ENCODE assay signal across 9 cellular contexts in the genomic region with DNA sequence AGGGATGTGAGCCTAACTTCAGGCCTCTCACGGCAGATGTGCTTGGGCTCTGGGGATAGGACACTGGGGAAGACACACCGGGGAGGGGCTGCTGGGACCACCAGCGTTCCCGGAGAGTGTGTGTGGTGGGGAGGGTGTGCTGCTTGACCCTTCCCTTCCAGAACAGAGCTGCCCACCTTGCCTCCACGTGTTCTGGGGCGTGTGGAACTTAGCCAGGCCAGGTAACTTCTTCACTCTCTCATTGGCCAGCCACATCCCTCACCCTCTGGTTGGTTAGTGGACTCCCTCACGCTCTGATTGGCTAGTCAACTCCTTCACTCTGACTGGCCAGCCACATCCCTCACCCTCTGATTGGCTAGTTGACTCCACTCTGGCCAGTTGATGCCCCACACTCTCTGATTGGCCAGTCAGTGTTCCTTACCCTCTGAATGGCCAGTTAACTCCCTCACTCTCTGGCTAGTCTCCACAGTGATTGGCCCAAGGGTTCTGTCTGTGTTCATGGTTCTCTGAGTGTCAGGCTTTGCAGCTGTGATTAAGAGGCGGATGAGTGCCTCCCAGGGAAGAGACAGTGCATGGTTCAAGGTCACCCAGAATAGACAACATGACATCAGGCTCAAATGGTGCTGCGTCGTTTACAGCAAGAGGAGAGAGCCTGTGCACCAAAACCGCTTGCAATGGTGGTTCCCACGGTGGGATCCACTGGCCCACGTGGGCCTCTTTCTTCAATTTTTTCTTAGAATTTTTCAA. TPM values are rescaled to one million over a fixed set of nuclear protein-coding genes. Genes with fewer than 3 reads are reported as not detected.
DNase-seq lines count a peak whose midpoint lies in the region; ATAC-seq, FAIRE-seq and TF ChIP-seq lines count a peak whose summit lies in the region.
"Had no signal": no experiment of that assay in that cellular context is flagged by ENCODE, and none has a peak within 500 bp of the region (broad histone marks: within the 10 kb centered on the region; RNA-seq: fewer than 3 reads in every experiment).

No MANE protein-coding gene starts in this region.

- H3K4me2 ChIP-seq in Loucy (ENCODE audit: low read depth, low read length, poor library complexity, severe bottlenecking) = peak overlapping the region; percentile 19
- no peak overlapping the region for H3K4me2 ChIP-seq in K562 (ENCODE audit: insufficient read depth, low read length)

- H3K9me3 ChIP-seq in Loucy (ENCODE audit: insufficient read depth, low read depth, low read length) = no peaks in the 10 kb centered on the region
- H3K9me3 ChIP-seq in K562 (replicated peaks; ENCODE audit: control insufficient read depth, insufficient read depth, low read depth, low read length) = no peaks in the 10 kb centered on the region
- H3K9me3 ChIP-seq: psoas muscle had no signal

- peak; percentile 97 for ATAC-seq in K562
- no peak for ATAC-seq in HG02798 (IDR thresholded peaks at IDR 0.05; ENCODE audit: poor library complexity, unreplicated experiment)
- no peak for ATAC-seq in HG02884 (IDR thresholded peaks at IDR 0.05; ENCODE audit: unreplicated experiment)

- peak; percentile 99 for FAIRE-seq in K562 (lab: Jason Lieb, UNC)

- no peak for TF ChIP-seq POLR2A in K562 (conservative IDR thresholded peaks at IDR 0.05)

- no peaks in the 10 kb centered on the region for H3K27me3 Mint-ChIP-seq in activated T-cell treated with anti-CD3 and anti-CD28 coated beads, Interleukin-2, amount 50 U/mL, for 24 hours

- TF ChIP-seq RAD21 in K562 (CRISPR knock-in tag; conservative IDR thresholded peaks at IDR 0.05 in 1 of 2, IDR thresholded peaks at IDR 0.05 in 1 of 2) = no peak

- no peak overlapping the region for H3K27ac Mint-ChIP-seq in activated T-cell treated with anti-CD3 and anti-CD28 coated beads, Interleukin-2, amount 50 U/mL, for 24 hours

- H3K4me1 ChIP-seq in Loucy (ENCODE audit: insufficient read depth, low read length, poor library complexity, severe bottlenecking) = peaks cover 15% of the 10 kb centered on the region
- H3K4me1 ChIP-seq in K562 (replicated peaks in 1 of 2; ENCODE audit: control insufficient read depth in 2 of 2, insufficient read depth in 2 of 2, low read length in 2 of 2) = peaks cover 19 to 42% of the 10 kb centered on the region in 2 experiments; a peak in 4 of 5 replicates
- H3K4me1 ChIP-seq: psoas muscle had no signal

- POLR2A ChIA-PET in K562 (lab: Yijun Ruan, JAX) = interaction anchor here (0.5 to 0.8 kb wide), 4 partner anchors 17 to 125 kb away, joined by 3 read pairs; no protein-coding TSS in a partner anchor

- CTCF ChIA-PET in K562 (lab: Yijun Ruan, JAX; ENCODE audit: low intra/inter-chr PET ratio) = no interaction called here

- no peaks in the 10 kb centered on the region for H3K9me2 ChIP-seq in Loucy (replicated peaks; ENCODE audit: low read depth, low read length)

- no peak overlapping the region for H3K27ac ChIP-seq in K562 (ENCODE audit: extremely low read depth, low read depth, low read length)
- H3K27ac ChIP-seq: psoas muscle had no signal

- H3F3A ChIP-seq in Loucy (ENCODE audit: low read depth) = no peaks in the 10 kb centered on the region

- no TSS peak for BruUV-seq in K562 (replicated peaks; lab: Mats Ljungman, UMichigan)

- peaks cover 6% of the 10 kb centered on the region for H3K9me1 ChIP-seq in K562 (ENCODE audit: control insufficient read depth, insufficient read depth, low read length)

- TF ChIP-seq EP300 in K562 (IDR thresholded peaks at IDR 0.05; ENCODE audit: low read length) = no peak

- in situ Hi-C loops in G401 (cut with HindIII; ENCODE audit: low sequenced_read_pairs) (no loop called here), K562 (cut with MboI) (no loop called here)

- H3K4me3 Mint-ChIP-seq in activated T-cell treated with anti-CD3 and anti-CD28 coated beads, Interleukin-2, amount 50 U/mL, for 24 hours = no peak overlapping the region

- H3K36me3 ChIP-seq in Loucy (ENCODE audit: insufficient read depth, low read length) (no peaks in the 10 kb centered on the region), K562 (ENCODE audit: control insufficient read depth, insufficient read depth, low read length) (no peaks in the 10 kb centered on the region)

- peak; percentile 57 for DNase-seq in G401 (ENCODE audit: low spot score)
- DNase-seq in K562 (ENCODE audit: extremely low read depth in 1 of 4, low spot score in 3 of 4) = peak; percentile 78 to 95 (median 90)
- peak; percentile 95 for DNase-seq in medulla oblongata (ENCODE audit: extremely low spot score)
- no peak for DNase-seq in activated T-cell treated with anti-CD3 and anti-CD28 coated beads, Interleukin-2, amount 50 U/mL, for 24 hours
- no peak for DNase-seq in NCI-H446 treated with DMSO at 0.1 percent for 48 hours (lab: John Stamatoyannopoulos, UW)
- DNase-seq: psoas muscle had no signal

- H4K20me1 ChIP-seq in Loucy (ENCODE audit: insufficient read depth, low read length, poor library complexity, severe bottlenecking) (no peaks in the 10 kb centered on the region), K562 (replicated peaks; ENCODE audit: control insufficient read depth, insufficient read depth, low read length) (no peaks in the 10 kb centered on the region)

- no peak overlapping the region for H3K4me3 ChIP-seq in Loucy (ENCODE audit: low read length, poor library complexity, severe bottlenecking)
- no peak overlapping the region for H3K4me3 ChIP-seq in K562
- H3K4me3 ChIP-seq: psoas muscle had no signal

- 64% methylated on average over 13 of the region's 13 CpGs for WGBS in K562 (ENCODE audit: insufficient coverage, low coverage, missing lambda C conversion rate)

- intact Hi-C loops in K562 (cut with micrococcal nuclease) = no loop called here

- H3K36me3 Mint-ChIP-seq in activated T-cell treated with anti-CD3 and anti-CD28 coated beads, Interleukin-2, amount 50 U/mL, for 24 hours (ENCODE audit: low read depth) = no peaks in the 10 kb centered on the region

- H2AFZ ChIP-seq in Loucy (ENCODE audit: low read length) = peak overlapping the region; percentile 35; the same call in 1 of the 2 replicates
- peak overlapping the region; percentile 67 for H2AFZ ChIP-seq in K562 (ENCODE audit: low read depth, low read length)

- no peaks in the 10 kb centered on the region for H3K9me3 Mint-ChIP-seq in activated T-cell treated with anti-CD3 and anti-CD28 coated beads, Interleukin-2, amount 50 U/mL, for 24 hours

- H3K9ac ChIP-seq in Loucy (ENCODE audit: low read depth, low read length, poor library complexity, severe bottlenecking) (no peak overlapping the region), K562 (ENCODE audit: insufficient read depth in 1 of 2, low read depth in 2 of 2, low read length in 2 of 2) (no peak overlapping the region)

- no peak for TF ChIP-seq CTCF in Loucy (conservative IDR thresholded peaks at IDR 0.05; ENCODE audit: low read length)
- TF ChIP-seq CTCF in K562 (IDR thresholded peaks at IDR 0.05 in 2 of 3, conservative IDR thresholded peaks at IDR 0.05 in 1 of 3; ENCODE audit: insufficient read depth in 2 of 3, low read depth in 1 of 3, low read length in 3 of 3) = no peak

- no peaks in the 10 kb centered on the region for H3K79me2 ChIP-seq in Loucy (ENCODE audit: insufficient read depth, low read length)
- H3K79me2 ChIP-seq in K562 (ENCODE audit: control insufficient read depth, insufficient read depth, low read length) = no peaks in the 10 kb centered on the region

- H3K4me1 Mint-ChIP-seq in activated T-cell treated with anti-CD3 and anti-CD28 coated beads, Interleukin-2, amount 50 U/mL, for 24 hours (ENCODE audit: low read depth) = peaks cover 3% of the 10 kb centered on the region

- H3K27me3 ChIP-seq in Loucy (ENCODE audit: insufficient read depth, low read length, poor library complexity, severe bottlenecking) (no peaks in the 10 kb centered on the region), K562 (ENCODE audit: control insufficient read depth in 2 of 2, insufficient read depth in 2 of 2, low read length in 2 of 2) (no peaks in the 10 kb centered on the region)

RNA-seq across cellular contexts. Expression of gene TMEM235, which starts 10.0 kb away (rescaled TPM):
- total RNA-seq in G401 (2014; rRNA removed; shearing (Covaris generic)) = not detected in 2 replicates
- not detected in 2 replicates for total RNA-seq in K562 (2011; cell fraction: chromatin; rRNA removed; ENCODE audit: low replicate concordance)
- total RNA-seq in K562 (2011; cell fraction: nucleolus; rRNA removed) = 0.17 TPM in 1 of 2 replicates, not detected in the other
- not detected in 2 replicates for total RNA-seq in K562 (2011; cell fraction: nucleoplasm; rRNA removed)
- total RNA-seq in K562 (2014; rRNA removed) = not detected in 2 replicates
- not detected in 2 replicates for total RNA-seq in K562 (2014; rRNA removed; fragmentation: Illumina TruSeq; extraction: Trizol)
- not detected in 2 replicates for total RNA-seq in K562 (2015; rRNA removed; fragmentation: Illumina TruSeq; extraction: Trizol)
- total RNA-seq in K562 (2021) = not detected in 2 replicates
- not detected in 2 replicates for polyA plus RNA-seq in K562 (2011; rRNA removed)
- polyA plus RNA-seq in K562 (2011; cell fraction: cytosol; rRNA removed) = not detected in 2 replicates
- polyA plus RNA-seq in K562 (2011; cell fraction: nucleus; rRNA removed) = not detected in 2 replicates
- polyA plus RNA-seq in K562 (2012) = not detected in 2 replicates
- polyA plus RNA-seq in K562 (2014; fragmentation: Illumina TruSeq; extraction: Trizol) = not detected in 2 replicates
- not detected for polyA plus RNA-seq in K562 (2014; fragmentation: Nextera tagmentation; extraction: Ambion mirVana)
- polyA plus RNA-seq in K562 (2014; rRNA removed) = not detected in 2 replicates
- polyA minus RNA-seq in K562 (2011; rRNA and poly(A)+ RNA removed) = not detected in 2 replicates
- polyA minus RNA-seq in K562 (2011; cell fraction: cytosol; rRNA and poly(A)+ RNA removed) = not detected in 2 replicates
- not detected in 2 replicates for polyA minus RNA-seq in K562 (2011; cell fraction: nucleus; rRNA and poly(A)+ RNA removed)
- total RNA-seq: psoas muscle had no signal
- polyA plus RNA-seq: psoas muscle had no signal

RNA-seq across cellular contexts. Expression of gene BIRC5, which starts 27.4 kb away (rescaled TPM):
- total RNA-seq in G401 (2014; rRNA removed; shearing (Covaris generic)) = 170 and 172 TPM in 2 replicates
- total RNA-seq in K562 (2011; cell fraction: chromatin; rRNA removed; ENCODE audit: low replicate concordance) = 88.6 and 104 TPM in 2 replicates
- 92.8 and 99.1 TPM in 2 replicates for total RNA-seq in K562 (2011; cell fraction: nucleolus; rRNA removed)
- 114 and 121 TPM in 2 replicates for total RNA-seq in K562 (2011; cell fraction: nucleoplasm; rRNA removed)
- 114 and 140 TPM in 2 replicates for total RNA-seq in K562 (2014; rRNA removed)
- total RNA-seq in K562 (2014; rRNA removed; fragmentation: Illumina TruSeq; extraction: Trizol) = 79.1 and 79.9 TPM in 2 replicates
- total RNA-seq in K562 (2015; rRNA removed; fragmentation: Illumina TruSeq; extraction: Trizol) = 101 and 106 TPM in 2 replicates
- total RNA-seq in K562 (2021) = 101 and 104 TPM in 2 replicates
- polyA plus RNA-seq in K562 (2011; rRNA removed) = 61.4 and 64.4 TPM in 2 replicates
- 55.7 and 67.4 TPM in 2 replicates for polyA plus RNA-seq in K562 (2011; cell fraction: cytosol; rRNA removed)
- 37.3 and 40.7 TPM in 2 replicates for polyA plus RNA-seq in K562 (2011; cell fraction: nucleus; rRNA removed)
- polyA plus RNA-seq in K562 (2012) = 67.7 and 78.4 TPM in 2 replicates
- 74.6 and 88.8 TPM in 2 replicates for polyA plus RNA-seq in K562 (2014; fragmentation: Illumina TruSeq; extraction: Trizol)
- 100 to 1,000 TPM in 1 of 2 experiments, 10 to 100 TPM in 1; 98.2 to 107 TPM for polyA plus RNA-seq in K562 (2014; fragmentation: Nextera tagmentation; extraction: Ambion mirVana)
- 127 and 155 TPM in 2 replicates for polyA plus RNA-seq in K562 (2014; rRNA removed)
- polyA minus RNA-seq in K562 (2011; rRNA and poly(A)+ RNA removed) = 83.8 and 87.5 TPM in 2 replicates
- 34.3 and 38.4 TPM in 2 replicates for polyA minus RNA-seq in K562 (2011; cell fraction: cytosol; rRNA and poly(A)+ RNA removed)
- 36.9 and 58.9 TPM in 2 replicates for polyA minus RNA-seq in K562 (2011; cell fraction: nucleus; rRNA and poly(A)+ RNA removed)

RNA-seq across cellular contexts. Expression of gene AFMID, which starts 54.3 kb away (rescaled TPM):
- 43.1 and 60.6 TPM in 2 replicates for total RNA-seq in G401 (2014; rRNA removed; shearing (Covaris generic))
- total RNA-seq in K562 (2011; cell fraction: chromatin; rRNA removed; ENCODE audit: low replicate concordance) = 125 and 253 TPM in 2 replicates
- total RNA-seq in K562 (2011; cell fraction: nucleolus; rRNA removed) = 134 and 153 TPM in 2 replicates
- 139 and 167 TPM in 2 replicates for total RNA-seq in K562 (2011; cell fraction: nucleoplasm; rRNA removed)
- 68.1 and 101 TPM in 2 replicates for total RNA-seq in K562 (2014; rRNA removed)
- 63.4 and 70.4 TPM in 2 replicates for total RNA-seq in K562 (2014; rRNA removed; fragmentation: Illumina TruSeq; extraction: Trizol)
- 61.8 and 62.1 TPM in 2 replicates for total RNA-seq in K562 (2015; rRNA removed; fragmentation: Illumina TruSeq; extraction: Trizol)
- total RNA-seq in K562 (2021) = 67.3 and 74.0 TPM in 2 replicates
- polyA plus RNA-seq in K562 (2011; rRNA removed) = 73.8 and 74.4 TPM in 2 replicates
- polyA plus RNA-seq in K562 (2011; cell fraction: cytosol; rRNA removed) = 85.6 and 94.0 TPM in 2 replicates
- polyA plus RNA-seq in K562 (2011; cell fraction: nucleus; rRNA removed) = 83.1 and 130 TPM in 2 replicates
- polyA plus RNA-seq in K562 (2012) = 61.5 and 73.9 TPM in 2 replicates
- 119 and 133 TPM in 2 replicates for polyA plus RNA-seq in K562 (2014; fragmentation: Illumina TruSeq; extraction: Trizol)
- 100 to 1,000 TPM in 1 of 2 experiments, 10 to 100 TPM in 1; 80.3 to 188 TPM for polyA plus RNA-seq in K562 (2014; fragmentation: Nextera tagmentation; extraction: Ambion mirVana)
- polyA plus RNA-seq in K562 (2014; rRNA removed) = 95.7 and 110 TPM in 2 replicates
- 81.4 and 85.1 TPM in 2 replicates for polyA minus RNA-seq in K562 (2011; rRNA and poly(A)+ RNA removed)
- 32.2 and 35.0 TPM in 2 replicates for polyA minus RNA-seq in K562 (2011; cell fraction: cytosol; rRNA and poly(A)+ RNA removed)
- polyA minus RNA-seq in K562 (2011; cell fraction: nucleus; rRNA and poly(A)+ RNA removed) = 27.0 and 36.4 TPM in 2 replicates

RNA-seq across cellular contexts. Expression of gene TK1, which starts 54.6 kb away (rescaled TPM):
- total RNA-seq in G401 (2014; rRNA removed; shearing (Covaris generic)) = 76.8 and 84.5 TPM in 2 replicates
- total RNA-seq in K562 (2011; cell fraction: chromatin; rRNA removed; ENCODE audit: low replicate concordance) = 24.3 and 89.6 TPM in 2 replicates
- 88.4 and 100 TPM in 2 replicates for total RNA-seq in K562 (2011; cell fraction: nucleolus; rRNA removed)
- total RNA-seq in K562 (2011; cell fraction: nucleoplasm; rRNA removed) = 53.4 and 62.0 TPM in 2 replicates
- 195 and 231 TPM in 2 replicates for total RNA-seq in K562 (2014; rRNA removed)
- 45.0 and 59.5 TPM in 2 replicates for total RNA-seq in K562 (2014; rRNA removed; fragmentation: Illumina TruSeq; extraction: Trizol)
- 97.7 and 98.0 TPM in 2 replicates for total RNA-seq in K562 (2015; rRNA removed; fragmentation: Illumina TruSeq; extraction: Trizol)
- total RNA-seq in K562 (2021) = 198 TPM in 2 replicates
- polyA plus RNA-seq in K562 (2011; rRNA removed) = 123 and 130 TPM in 2 replicates
- 232 and 546 TPM in 2 replicates for polyA plus RNA-seq in K562 (2011; cell fraction: cytosol; rRNA removed)
- polyA plus RNA-seq in K562 (2011; cell fraction: nucleus; rRNA removed) = 82.4 and 119 TPM in 2 replicates
- polyA plus RNA-seq in K562 (2012) = 204 and 231 TPM in 2 replicates
- 103 and 216 TPM in 2 replicates for polyA plus RNA-seq in K562 (2014; fragmentation: Illumina TruSeq; extraction: Trizol)
- polyA plus RNA-seq in K562 (2014; fragmentation: Nextera tagmentation; extraction: Ambion mirVana) = 10 to 100 TPM in 1 of 2 experiments, 1 to 10 TPM in 1; 8.4 to 29.9 TPM
- 192 and 280 TPM in 2 replicates for polyA plus RNA-seq in K562 (2014; rRNA removed)
- polyA minus RNA-seq in K562 (2011; rRNA and poly(A)+ RNA removed) = 86.2 and 149 TPM in 2 replicates
- polyA minus RNA-seq in K562 (2011; cell fraction: cytosol; rRNA and poly(A)+ RNA removed) = 121 and 135 TPM in 2 replicates
- polyA minus RNA-seq in K562 (2011; cell fraction: nucleus; rRNA and poly(A)+ RNA removed) = 32.2 and 35.5 TPM in 2 replicates

Comparison
In these comparisons a context has a peak if more than half of its experiments do, and no peak if none do; other contexts are left out.
1. DNase-seq: peak in G401 (single experiment), K562 (4 of 4) and medulla oblongata (single experiment); none in activated T-cell treated with anti-CD3 and anti-CD28 coated beads, Interleukin-2, amount 50 U/mL, for 24 hours (single experiment) and NCI-H446 treated with DMSO at 0.1 percent for 48 hours (single experiment).